8 cellular contexts compared by ENCODE assay signal in the genomic region with DNA sequence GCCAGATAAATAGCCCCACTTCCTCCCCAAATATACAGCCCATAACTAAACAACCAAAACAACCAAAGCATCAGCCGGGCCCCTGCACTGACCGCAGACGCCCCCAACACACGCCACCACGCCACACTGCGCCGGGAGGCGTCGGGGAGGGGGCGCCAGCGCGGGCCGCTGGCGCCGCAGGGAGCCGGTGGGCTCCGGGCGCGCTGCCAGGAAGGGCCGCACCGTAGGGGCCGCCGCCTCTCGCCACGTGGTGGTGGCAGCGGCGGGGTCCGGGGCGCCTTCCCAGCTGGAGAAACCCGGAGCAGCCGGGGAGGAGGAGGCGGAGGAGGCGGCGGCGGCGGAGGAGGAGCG. TPM values are rescaled to one million over a fixed set of nuclear protein-coding genes. Genes with fewer than 3 reads are reported as not detected.
DNase-seq lines count a peak whose midpoint lies in the region; ATAC-seq and TF ChIP-seq lines count a peak whose summit lies in the region.

No MANE protein-coding gene starts in this region.

- H3K4me3 ChIP-seq in SU-DHL-6 (ENCODE audit: insufficient read depth, low read length, poor library complexity, severe bottlenecking), result peak overlapping the region; percentile 67
- H3K4me3 ChIP-seq in foreskin fibroblast (ENCODE audit: low read depth in 1 of 2, low read length in 2 of 2), result peak overlapping the region; percentile 70 to 82
- peak overlapping the region; percentile 82 to 100 (median 91) for H3K4me3 ChIP-seq in sigmoid colon

- H3K36me3 ChIP-seq in SU-DHL-6 (ENCODE audit: low read length) (no peaks in the 10 kb centered on the region), sigmoid colon (peaks cover 0 to 5% (median 0%) of the 10 kb centered on the region in 4 donors)

- WGBS in sigmoid colon, 2 donors, result 0 to 1% methylated on average over 37 of the region's 37 CpGs

- H3K9me2 ChIP-seq in SU-DHL-6 (replicated peaks; ENCODE audit: insufficient read depth, low read length), result no peaks in the 10 kb centered on the region

- peaks cover 0 to 24% (median 20%) of the 10 kb centered on the region in 4 donors for H3K4me1 ChIP-seq in sigmoid colon

- H3K9me3 ChIP-seq in SU-DHL-6 (ENCODE audit: insufficient read depth, low read length) (no peaks in the 10 kb centered on the region), sigmoid colon (no peaks in the 10 kb centered on the region)

- H3K9ac ChIP-seq in SU-DHL-6 (ENCODE audit: low read length), result peak overlapping the region; percentile 59

- H3K27ac ChIP-seq in SU-DHL-6 (ENCODE audit: low read depth, low read length) (peak overlapping the region; percentile 14), sigmoid colon (peak overlapping the region; percentile 88 to 92 (median 90))

- no peaks in the 10 kb centered on the region for H4K20me1 ChIP-seq in SU-DHL-6 (ENCODE audit: low read depth, low read length)

- TF ChIP-seq CTCF in SU-DHL-6 (IDR thresholded peaks at IDR 0.05; ENCODE audit: insufficient read depth, low read length, poor library complexity, severe bottlenecking) (no peak), foreskin fibroblast (IDR thresholded peaks at IDR 0.05; ENCODE audit: low read depth, low read length) (no peak), sigmoid colon (IDR thresholded peaks at IDR 0.05) (no peak)

- peak overlapping the region; percentile 44 for H2AFZ ChIP-seq in SU-DHL-6 (ENCODE audit: low read depth, low read length, severe bottlenecking)

- DNase-seq in NCI-H146 (lab: John Stamatoyannopoulos, UW) (peak; percentile 73), NCI-H146 treated with DMSO at 0.1 percent for 48 hours (lab: John Stamatoyannopoulos, UW; ENCODE audit: unreplicated experiment) (no peak), foreskin fibroblast (no peak), sigmoid colon (no peak), NCI-H1694 (lab: John Stamatoyannopoulos, UW) (no peak)

- intact Hi-C loops in sigmoid colon (cut with DNase I), result no loop called here

- H3K79me2 ChIP-seq in SU-DHL-6 (ENCODE audit: insufficient read depth, low read length), result no peaks in the 10 kb centered on the region

- H3K27me3 ChIP-seq in SU-DHL-6 (ENCODE audit: low read length), result no peaks in the 10 kb centered on the region
- no peaks in the 10 kb centered on the region for H3K27me3 ChIP-seq in sigmoid colon

- no peak for TF ChIP-seq EP300 in sigmoid colon (IDR thresholded peaks at IDR 0.05)

- TF ChIP-seq POLR2A in sigmoid colon (IDR thresholded peaks at IDR 0.05), result no peak

- peak overlapping the region; percentile 80 for H3K4me2 ChIP-seq in SU-DHL-6 (ENCODE audit: low read depth, low read length, poor library complexity, severe bottlenecking)

- ATAC-seq in GM18907 (IDR thresholded peaks at IDR 0.05; ENCODE audit: unreplicated experiment) (no peak), HG03175 (IDR thresholded peaks at IDR 0.05; ENCODE audit: unreplicated experiment) (no peak)

- no peaks in the 10 kb centered on the region for H3F3A ChIP-seq in SU-DHL-6 (ENCODE audit: insufficient read depth)

RNA-seq across cellular contexts. Expression of gene TBKBP1, which starts 0.3 kb away (rescaled TPM):
- 10 to 100 TPM in 2 of 4 donors, 1 to 10 TPM in 2; 7.8 to 25.5 (median 11.2) TPM for total RNA-seq in sigmoid colon
- polyA plus RNA-seq in sigmoid colon, result 1 to 10 TPM; 3.5 to 4.6 (median 4.2) TPM

RNA-seq across cellular contexts. Expression of gene TBX21, which starts 39.4 kb away (rescaled TPM):
- under 1 TPM in 2 of 4 donors, not detected in 2; 0.36 to 0.41 TPM for total RNA-seq in sigmoid colon
- polyA plus RNA-seq in sigmoid colon, result 1 to 10 TPM in 1 of 3 donors, under 1 TPM in 2; under 0.01 to 1.2 (median 0.23) TPM

RNA-seq across cellular contexts. Expression of gene KPNB1, which starts 43.9 kb away (rescaled TPM):
- 100 to 1,000 TPM; 185 to 268 (median 214) TPM for total RNA-seq in sigmoid colon
- 100 to 1,000 TPM in 1 of 3 donors, 10 to 100 TPM in 2; 23.4 to 103 (median 39.1) TPM for polyA plus RNA-seq in sigmoid colon
